ENCODE assay signal across 8 cellular contexts in the genomic region with DNA sequence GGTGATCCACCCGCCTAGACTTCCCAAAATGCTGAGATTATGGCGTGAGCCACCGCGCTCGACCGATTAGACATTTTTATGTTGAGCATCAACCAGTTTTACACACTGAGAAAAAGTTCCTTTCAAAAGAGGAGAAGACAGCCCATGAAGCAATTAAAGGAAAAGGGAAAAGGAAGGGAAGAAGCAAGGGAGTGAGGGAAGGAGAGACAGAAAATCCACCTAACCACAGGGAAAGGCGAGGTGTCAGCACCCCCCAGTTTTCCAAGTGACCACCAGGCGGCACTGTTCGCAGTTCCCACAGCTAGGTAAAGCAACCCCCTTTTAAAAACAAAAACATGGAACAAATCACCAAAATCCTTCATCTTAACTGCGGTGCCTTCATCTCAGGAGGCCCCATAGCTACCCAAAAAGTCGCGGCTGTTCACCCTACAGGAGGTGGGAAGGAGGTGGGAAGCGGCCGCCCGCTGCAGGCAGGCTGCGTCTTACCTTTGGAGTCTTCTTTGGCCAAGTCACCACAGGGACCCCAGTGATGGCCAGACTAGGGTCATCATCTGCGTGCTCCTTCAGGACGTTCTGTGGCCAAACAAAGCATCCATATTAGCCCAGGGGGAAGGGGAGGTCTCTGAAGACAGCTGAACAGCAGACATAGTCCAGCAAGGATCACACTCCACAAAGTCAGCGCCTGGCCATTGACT.
DNase-seq lines count a peak whose midpoint lies in the region; ATAC-seq and TF ChIP-seq lines count a peak whose summit lies in the region.

No MANE protein-coding gene starts in this region.

- H3K79me2 ChIP-seq in neural progenitor cell (ENCODE audit: low read depth): peaks cover 47% of the 10 kb centered on the region

- H3K27me3 Mint-ChIP-seq in endothelial cell (ENCODE audit: unreplicated experiment) (peaks cover 2% of the 10 kb centered on the region), neural progenitor cell (ENCODE audit: insufficient read depth, low read depth) (no peaks in the 10 kb centered on the region), type B pancreatic cell (no peaks in the 10 kb centered on the region)

- peak overlapping the region; percentile 13 for H3K4me3 Mint-ChIP-seq in endothelial cell (ENCODE audit: unreplicated experiment)
- H3K4me3 Mint-ChIP-seq in neural progenitor cell: peak overlapping the region; percentile 63
- no peak overlapping the region for H3K4me3 Mint-ChIP-seq in type B pancreatic cell

- peak overlapping the region; percentile 11 for H3K27ac ChIP-seq in neural progenitor cell

- H3K9me3 ChIP-seq in MG63 (no peaks in the 10 kb centered on the region), neural progenitor cell (ENCODE audit: low read depth) (no peaks in the 10 kb centered on the region)

- H3K4me1 ChIP-seq in neural progenitor cell: no peaks in the 10 kb centered on the region

- no peak overlapping the region for H2AFZ ChIP-seq in neural progenitor cell (replicated peaks)

- H3K27ac Mint-ChIP-seq in endothelial cell (ENCODE audit: unreplicated experiment): peak overlapping the region; percentile 48
- no peak overlapping the region for H3K27ac Mint-ChIP-seq in neural progenitor cell
- H3K27ac Mint-ChIP-seq in type B pancreatic cell: no peak overlapping the region

- H3K36me3 Mint-ChIP-seq in endothelial cell (ENCODE audit: low read depth, unreplicated experiment) (peaks cover 4% of the 10 kb centered on the region), neural progenitor cell (peaks cover 31% of the 10 kb centered on the region), type B pancreatic cell (peaks cover 9% of the 10 kb centered on the region)

- H3K36me3 ChIP-seq in MG63: no peaks in the 10 kb centered on the region
- no peaks in the 10 kb centered on the region for H3K36me3 ChIP-seq in neural progenitor cell

- H3F3A ChIP-seq in neural progenitor cell (ENCODE audit: low read depth): peaks cover 16% of the 10 kb centered on the region

- H3K9me3 Mint-ChIP-seq in endothelial cell (ENCODE audit: unreplicated experiment): no peaks in the 10 kb centered on the region
- H3K9me3 Mint-ChIP-seq in neural progenitor cell: no peaks in the 10 kb centered on the region
- H3K9me3 Mint-ChIP-seq in type B pancreatic cell: no peaks in the 10 kb centered on the region

- ATAC-seq in HG03521 (IDR thresholded peaks at IDR 0.05; ENCODE audit: unreplicated experiment) (no peak), HG03354 (IDR thresholded peaks at IDR 0.05; ENCODE audit: poor library complexity, severe bottlenecking, unreplicated experiment) (no peak)

- no peak overlapping the region for H3K4me2 ChIP-seq in neural progenitor cell

- H3K4me3 ChIP-seq in MG63: no peak overlapping the region
- H3K4me3 ChIP-seq in neural progenitor cell: no peak overlapping the region

- H3K4me1 Mint-ChIP-seq in endothelial cell (ENCODE audit: unreplicated experiment) (peaks cover 10% of the 10 kb centered on the region), neural progenitor cell (peaks cover 9% of the 10 kb centered on the region), type B pancreatic cell (ENCODE audit: unreplicated experiment) (peaks cover 18% of the 10 kb centered on the region)

- no peaks in the 10 kb centered on the region for H3K27me3 ChIP-seq in MG63
- H3K27me3 ChIP-seq in neural progenitor cell: no peaks in the 10 kb centered on the region

- H3K9ac ChIP-seq in neural progenitor cell: no peak overlapping the region

- H4K20me1 ChIP-seq in neural progenitor cell (ENCODE audit: low read depth): peaks cover 25% of the 10 kb centered on the region

- DNase-seq in ELR (ENCODE audit: low read depth) (peak; percentile 54), MG63 (peak; percentile 26), endothelial cell (ENCODE audit: low spot score) (peak; percentile 64), neural progenitor cell (ENCODE audit: low spot score) (peak; percentile 66), type B pancreatic cell (ENCODE audit: extremely low spot score, unreplicated experiment) (no peak)
- peak; percentile 14 to 24 for DNase-seq in activated CD8-positive, alpha-beta memory T cell treated with anti-CD3 and anti-CD28 coated beads for 4 hours (ENCODE audit: low read depth in 2 of 2)

- TF ChIP-seq CTCF in endothelial cell (IDR thresholded peaks at IDR 0.05; ENCODE audit: unreplicated experiment) (peak; percentile 94), neural progenitor cell (IDR thresholded peaks at IDR 0.05) (peak; percentile 88), type B pancreatic cell (conservative IDR thresholded peaks at IDR 0.05) (peak; percentile 92)
